ENCODE assay signal across 16 cellular contexts in the genomic region with DNA sequence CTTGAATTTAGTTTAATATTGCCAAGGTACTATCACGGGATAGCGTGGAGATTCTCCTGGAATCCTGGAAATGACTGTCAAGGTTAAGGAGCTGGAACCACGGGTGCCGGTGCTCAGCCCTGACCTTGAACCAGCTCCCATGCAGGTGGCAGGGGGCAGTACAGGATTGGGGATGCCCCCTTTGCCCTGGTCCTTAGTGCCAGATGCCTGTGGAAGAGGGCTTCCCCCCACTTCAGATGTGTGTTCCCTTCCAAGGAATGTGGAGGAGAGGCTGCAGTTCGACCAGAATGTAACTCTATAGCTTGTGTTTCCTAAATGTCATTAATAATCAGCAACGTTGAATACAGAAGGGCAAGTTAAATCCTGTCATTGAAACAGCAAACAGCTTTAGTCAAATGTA.
DNase-seq lines count a peak whose midpoint lies in the region; ATAC-seq and TF ChIP-seq lines count a peak whose summit lies in the region.
"Had no signal": no experiment of that assay in that cellular context is flagged by ENCODE, and none has a peak within 500 bp of the region (broad histone marks: within the 10 kb centered on the region; RNA-seq: fewer than 3 reads in every experiment).

No MANE protein-coding gene starts in this region.

- H3K9me3 ChIP-seq in Loucy (ENCODE audit: insufficient read depth, low read depth, low read length) (no peaks in the 10 kb centered on the region), neuronal stem cell (replicated peaks in 1 of 2; ENCODE audit: control insufficient read depth in 2 of 2, insufficient read depth in 1 of 2, low read depth in 1 of 2, low read length in 2 of 2) (peaks cover 0 to under 1% of the 10 kb centered on the region in 2 donors)
- H3K9me3 ChIP-seq: gastroesophageal sphincter had no signal

- no CpG with 5 or more reads among the region's 6 CpGs for WGBS in neuronal stem cell (ENCODE audit: extremely low coverage in 2 of 2, insufficient read length in 2 of 2, insufficient replicate concordance in 1 of 2), 2 donors

- POLR2A ChIA-PET in WTC11 (lab: Charles Lee) = interaction anchor here (0.7 kb wide), 1 partner anchor 117 kb away, joined by 4 read pairs; no protein-coding TSS in a partner anchor

- H3K36me3 ChIP-seq in Loucy (ENCODE audit: insufficient read depth, low read length) (no peaks in the 10 kb centered on the region), neuronal stem cell (replicated peaks in 1 of 2; ENCODE audit: control insufficient read depth in 2 of 2, insufficient read depth in 2 of 2, low read length in 2 of 2) (no peaks in the 10 kb centered on the region)
- H3K36me3 ChIP-seq: gastroesophageal sphincter had no signal

- H3K27ac ChIP-seq in neuronal stem cell (replicated peaks; ENCODE audit: low read length) = no peak overlapping the region
- H3K27ac ChIP-seq: gastroesophageal sphincter had no signal

- H3K4me3 Mint-ChIP-seq in activated CD8-positive, alpha-beta memory T cell treated with anti-CD3 and anti-CD28 coated beads, Interleukin-2, amount 10 ng/mL, durations not matched to agents 7 days and 5 days = no peak overlapping the region
- H3K4me3 Mint-ChIP-seq in WTC11 = no peak overlapping the region
- H3K4me3 Mint-ChIP-seq in stimulated activated naive CD8-positive, alpha-beta T cell treated with anti-CD3 and anti-CD28 coated beads, Interleukin-15, amount 100 ng/mL, for 72 hours = no peak overlapping the region
- H3K4me3 Mint-ChIP-seq: activated CD4-positive, alpha-beta T cell treated with anti-CD3 and anti-CD28 coated beads, Interleukin-2, amount 10 ng/mL, durations not matched to agents 7 days and 5 days; activated T-helper 17 cell treated with anti-CD3 and anti-CD28 coated beads, Interleukin-2, amount 50 U/mL, for 72 hours; T-helper 2 cell treated with Interferon-gamma antibody and Interleukin-4, amounts not matched to agents 5 μg/mL and 100 μg/mL, for 36 hours had no signal

- no peak overlapping the region for H3K23ac ChIP-seq in neuronal stem cell (ENCODE audit: low read depth, low read length, poor library complexity)

- H3K4me2 ChIP-seq in Loucy (ENCODE audit: low read depth, low read length, poor library complexity, severe bottlenecking) = no peak overlapping the region
- H3K4me2 ChIP-seq in neuronal stem cell (ENCODE audit: insufficient read depth, low read length, poor library complexity, severe bottlenecking) = no peak overlapping the region

- H4K20me1 ChIP-seq in Loucy (ENCODE audit: insufficient read depth, low read length, poor library complexity, severe bottlenecking) = no peaks in the 10 kb centered on the region

- H3K27me3 ChIP-seq in Loucy (ENCODE audit: insufficient read depth, low read length, poor library complexity, severe bottlenecking) (no peaks in the 10 kb centered on the region), neuronal stem cell (ENCODE audit: control insufficient read depth in 3 of 3, insufficient read depth in 3 of 3, low read depth in 1 of 3, low read length in 3 of 3) (no peaks in the 10 kb centered on the region)

- no peak overlapping the region for H2AK5ac ChIP-seq in neuronal stem cell (ENCODE audit: low read depth, low read length)

- TF ChIP-seq CTCF in Loucy (conservative IDR thresholded peaks at IDR 0.05; ENCODE audit: low read length) (peak; percentile 33; the same call in 1 of the 2 replicates), WTC11 (IDR thresholded peaks at IDR 0.05) (no peak)

- H3K27ac Mint-ChIP-seq in activated CD8-positive, alpha-beta memory T cell treated with anti-CD3 and anti-CD28 coated beads, Interleukin-2, amount 10 ng/mL, durations not matched to agents 7 days and 5 days = no peak overlapping the region
- no peak overlapping the region for H3K27ac Mint-ChIP-seq in WTC11
- H3K27ac Mint-ChIP-seq in stimulated activated naive CD8-positive, alpha-beta T cell treated with anti-CD3 and anti-CD28 coated beads, Interleukin-15, amount 100 ng/mL, for 72 hours = no peak overlapping the region
- H3K27ac Mint-ChIP-seq: activated CD4-positive, alpha-beta T cell treated with anti-CD3 and anti-CD28 coated beads, Interleukin-2, amount 10 ng/mL, durations not matched to agents 7 days and 5 days; activated T-helper 17 cell treated with anti-CD3 and anti-CD28 coated beads, Interleukin-2, amount 50 U/mL, for 72 hours; T-helper 2 cell treated with Interferon-gamma antibody and Interleukin-4, amounts not matched to agents 5 μg/mL and 100 μg/mL, for 36 hours had no signal

- H2AFZ ChIP-seq in Loucy (ENCODE audit: low read length) (no peak overlapping the region), neuronal stem cell (ENCODE audit: low read length) (peak overlapping the region; percentile 92)

- CTCF ChIA-PET in activated CD8-positive, alpha-beta memory T cell treated with anti-CD3 and anti-CD28 coated beads, Interleukin-2, amount 10 ng/mL, durations not matched to agents 7 days and 5 days (lab: Charles Lee) = interaction anchor here (0.6 to 1.2 kb wide), 6 partner anchors 9 to 323 kb away, joined by 3 to 4 read pairs (median 3); no protein-coding TSS in a partner anchor
- CTCF ChIA-PET in WTC11 (lab: Charles Lee) = interaction anchor here (0.8 to 1.5 kb wide), 5 partner anchors 23 to 120 kb away, joined by 3 to 4 read pairs (median 4); no protein-coding TSS in a partner anchor

- H3K79me2 ChIP-seq in Loucy (ENCODE audit: insufficient read depth, low read length) = no peaks in the 10 kb centered on the region

- no peak overlapping the region for H3K18ac ChIP-seq in neuronal stem cell (ENCODE audit: low read length)

- no peak overlapping the region for H4K8ac ChIP-seq in neuronal stem cell (ENCODE audit: low read depth, low read length)

- no peak for ATAC-seq in activated CD8-positive, alpha-beta memory T cell treated with anti-CD3 and anti-CD28 coated beads, Interleukin-2, amount 10 ng/mL, durations not matched to agents 7 days and 5 days
- ATAC-seq in WTC11 = peak; percentile 62
- ATAC-seq in stimulated activated naive CD8-positive, alpha-beta T cell treated with anti-CD3 and anti-CD28 coated beads, Interleukin-15, amount 100 ng/mL, for 72 hours = no peak
- ATAC-seq: activated T-helper 17 cell treated with anti-CD3 and anti-CD28 coated beads, Interleukin-2, amount 50 U/mL, for 72 hours; gastroesophageal sphincter had no signal

- H3K9me2 ChIP-seq in Loucy (replicated peaks; ENCODE audit: low read depth, low read length) = no peaks in the 10 kb centered on the region

- H2BK5ac ChIP-seq in neuronal stem cell (ENCODE audit: low read length) = no peak overlapping the region

- peaks cover 7% of the 10 kb centered on the region for H3K27me3 Mint-ChIP-seq in activated CD8-positive, alpha-beta memory T cell treated with anti-CD3 and anti-CD28 coated beads, Interleukin-2, amount 10 ng/mL, durations not matched to agents 7 days and 5 days
- no peaks in the 10 kb centered on the region; the same call in 1 of the 2 replicates for H3K27me3 Mint-ChIP-seq in WTC11 (ENCODE audit: low read depth)
- H3K27me3 Mint-ChIP-seq in stimulated activated naive CD8-positive, alpha-beta T cell treated with anti-CD3 and anti-CD28 coated beads, Interleukin-15, amount 100 ng/mL, for 72 hours = no peaks in the 10 kb centered on the region
- H3K27me3 Mint-ChIP-seq: activated CD4-positive, alpha-beta T cell treated with anti-CD3 and anti-CD28 coated beads, Interleukin-2, amount 10 ng/mL, durations not matched to agents 7 days and 5 days; activated T-helper 17 cell treated with anti-CD3 and anti-CD28 coated beads, Interleukin-2, amount 50 U/mL, for 72 hours had no signal

- no peak overlapping the region for H3K14ac ChIP-seq in neuronal stem cell (ENCODE audit: low read length)

- no peak overlapping the region for H2BK120ac ChIP-seq in neuronal stem cell (ENCODE audit: low read depth, low read length)

- H3K4me1 Mint-ChIP-seq in activated CD8-positive, alpha-beta memory T cell treated with anti-CD3 and anti-CD28 coated beads, Interleukin-2, amount 10 ng/mL, durations not matched to agents 7 days and 5 days = no peaks in the 10 kb centered on the region
- H3K4me1 Mint-ChIP-seq in WTC11 = peaks cover 14% of the 10 kb centered on the region
- H3K4me1 Mint-ChIP-seq in stimulated activated naive CD8-positive, alpha-beta T cell treated with anti-CD3 and anti-CD28 coated beads, Interleukin-15, amount 100 ng/mL, for 72 hours = no peaks in the 10 kb centered on the region
- H3K4me1 Mint-ChIP-seq: activated CD4-positive, alpha-beta T cell treated with anti-CD3 and anti-CD28 coated beads, Interleukin-2, amount 10 ng/mL, durations not matched to agents 7 days and 5 days; activated T-helper 17 cell treated with anti-CD3 and anti-CD28 coated beads, Interleukin-2, amount 50 U/mL, for 72 hours had no signal

- H3F3A ChIP-seq in Loucy (ENCODE audit: low read depth) = no peaks in the 10 kb centered on the region

- peak; percentile 18 for DNase-seq in activated CD8-positive, alpha-beta memory T cell treated with anti-CD3 and anti-CD28 coated beads, Interleukin-2, amount 50 U/mL, for 4 hours
- DNase-seq in activated CD8-positive, alpha-beta memory T cell treated with anti-CD3 and anti-CD28 coated beads, Interleukin-2, amount 10 ng/mL, durations not matched to agents 7 days and 5 days = no peak
- no peak for DNase-seq in WTC11 (ENCODE audit: low spot score)
- no peak for DNase-seq in neuronal stem cell (ENCODE audit: low spot score)
- no peak for DNase-seq in HuH-7.5 (ENCODE audit: low spot score)
- DNase-seq in stimulated activated naive CD8-positive, alpha-beta T cell treated with anti-CD3 and anti-CD28 coated beads, Interleukin-15, amount 100 ng/mL, for 72 hours = no peak
- DNase-seq in NCI-H2196 (lab: John Stamatoyannopoulos, UW; ENCODE audit: unreplicated experiment) = no peak
- DNase-seq: activated CD4-positive, alpha-beta T cell treated with anti-CD3 and anti-CD28 coated beads, Interleukin-2, amount 10 ng/mL, durations not matched to agents 7 days and 5 days; amniotic stem cell; KG1; NCI-H187; Right ventricle myocardium superior had no signal

- H3K4me3 ChIP-seq in Loucy (ENCODE audit: low read length, poor library complexity, severe bottlenecking) (no peak overlapping the region), neuronal stem cell (ENCODE audit: low read length in 2 of 2) (peak overlapping the region in 1 of 2 donors; percentile 26)
- H3K4me3 ChIP-seq: gastroesophageal sphincter had no signal

- H3K9ac ChIP-seq in Loucy (ENCODE audit: low read depth, low read length, poor library complexity, severe bottlenecking) (no peak overlapping the region), neuronal stem cell (ENCODE audit: low read depth, low read length, poor library complexity) (no peak overlapping the region)

- no peak overlapping the region for H3K4ac ChIP-seq in neuronal stem cell (ENCODE audit: low read length)

- H3K36me3 Mint-ChIP-seq in activated CD8-positive, alpha-beta memory T cell treated with anti-CD3 and anti-CD28 coated beads, Interleukin-2, amount 10 ng/mL, durations not matched to agents 7 days and 5 days = no peaks in the 10 kb centered on the region
- no peaks in the 10 kb centered on the region for H3K36me3 Mint-ChIP-seq in WTC11

- no peak overlapping the region for H4K91ac ChIP-seq in neuronal stem cell (ENCODE audit: low read depth, low read length, poor library complexity)

- H3K9me3 Mint-ChIP-seq in activated CD8-positive, alpha-beta memory T cell treated with anti-CD3 and anti-CD28 coated beads, Interleukin-2, amount 10 ng/mL, durations not matched to agents 7 days and 5 days (ENCODE audit: low read depth) = no peaks in the 10 kb centered on the region
- H3K9me3 Mint-ChIP-seq in WTC11 = no peaks in the 10 kb centered on the region
- H3K9me3 Mint-ChIP-seq in stimulated activated naive CD8-positive, alpha-beta T cell treated with anti-CD3 and anti-CD28 coated beads, Interleukin-15, amount 100 ng/mL, for 72 hours = no peaks in the 10 kb centered on the region
- H3K9me3 Mint-ChIP-seq: activated CD4-positive, alpha-beta T cell treated with anti-CD3 and anti-CD28 coated beads, Interleukin-2, amount 10 ng/mL, durations not matched to agents 7 days and 5 days; activated T-helper 17 cell treated with anti-CD3 and anti-CD28 coated beads, Interleukin-2, amount 50 U/mL, for 72 hours; T-helper 2 cell treated with Interferon-gamma antibody and Interleukin-4, amounts not matched to agents 5 μg/mL and 100 μg/mL, for 36 hours had no signal

- no peak overlapping the region for H2BK15ac ChIP-seq in neuronal stem cell (ENCODE audit: low read length)

- no peaks in the 10 kb centered on the region for H3K79me1 ChIP-seq in neuronal stem cell (ENCODE audit: low read depth, low read length)

- H2BK12ac ChIP-seq in neuronal stem cell (ENCODE audit: low read length) = no peak overlapping the region

- H3K4me1 ChIP-seq in Loucy (ENCODE audit: insufficient read depth, low read length, poor library complexity, severe bottlenecking) = no peaks in the 10 kb centered on the region
- H3K4me1 ChIP-seq in neuronal stem cell (ENCODE audit: control insufficient read depth in 2 of 2, insufficient read depth in 1 of 2, low read depth in 1 of 2, low read length in 2 of 2) = peaks cover under 1 to 18% of the 10 kb centered on the region in 2 donors
- H3K4me1 ChIP-seq: gastroesophageal sphincter had no signal
